37 cellular contexts compared by ENCODE assay signal in the genomic region with DNA sequence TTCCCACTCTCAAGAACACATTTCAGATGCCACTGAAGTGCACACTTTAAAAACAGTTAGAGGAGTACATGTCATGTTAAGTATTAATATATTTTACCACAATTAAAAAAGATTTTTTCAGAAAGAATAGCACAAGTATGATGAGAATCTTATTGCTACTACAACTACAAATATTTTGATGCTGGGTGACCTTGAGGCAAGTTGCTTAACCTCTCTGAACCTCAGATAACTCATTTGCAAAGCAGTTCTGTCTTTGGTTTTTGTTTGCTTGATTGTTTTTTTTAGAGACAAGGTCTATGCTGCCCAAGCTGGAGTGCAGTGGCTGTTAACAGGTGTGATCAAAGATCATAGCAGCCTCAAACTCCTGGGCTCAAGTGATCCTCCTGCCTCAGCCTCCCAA. TPM values are rescaled to one million over a fixed set of nuclear protein-coding genes. Genes with fewer than 3 reads are reported as not detected.
DNase-seq lines count a peak whose midpoint lies in the region; ATAC-seq, FAIRE-seq and TF ChIP-seq lines count a peak whose summit lies in the region.
"Had no signal": no experiment of that assay in that cellular context is flagged by ENCODE, and none has a peak within 500 bp of the region (broad histone marks: within the 10 kb centered on the region; RNA-seq: fewer than 3 reads in every experiment).

No MANE protein-coding gene starts in this region.

- no peak overlapping the region for H3K27ac Mint-ChIP-seq in endodermal cell
- H3K27ac Mint-ChIP-seq: B cell; CD14-positive monocyte; CD4-positive, alpha-beta T cell; CD4-positive, CD25-positive, alpha-beta regulatory T cell; CD8-positive, alpha-beta memory T cell; CD8-positive, alpha-beta T cell had no signal

- H3K36me3 Mint-ChIP-seq in endodermal cell (ENCODE audit: low read depth): no peaks in the 10 kb centered on the region
- H3K36me3 Mint-ChIP-seq: CD14-positive monocyte; CD4-positive, alpha-beta memory T cell; CD4-positive, CD25-positive, alpha-beta regulatory T cell; CD8-positive, alpha-beta T cell had no signal

- DNase-seq in right atrium auricular region (ENCODE audit: low spot score) (peak; percentile 21), left cardiac atrium (no peak), HepG2 (ENCODE audit: low spot score) (no peak), right lobe of liver (no peak), K562 (ENCODE audit: extremely low read depth in 1 of 4, low spot score in 3 of 4) (no peak), endodermal cell (no peak)
- DNase-seq in stimulated activated CD4-positive, alpha-beta T cell treated with anti-CD3 and anti-CD28 coated beads, Interleukin-12 subunit alpha, Interleukin-12 subunit beta, amount 100 ng/mL, for 4 hours: no peak
- DNase-seq: 8988T; ACHN; AML-193; BE2C; C1 segment of cervical spinal cord; Caco-2; Calu3; CD4-positive, alpha-beta memory T cell; CD4-positive, alpha-beta T cell; CD4-positive, CD25-positive, alpha-beta regulatory T cell; CD8-positive, alpha-beta memory T cell; CD8-positive, alpha-beta T cell; COR-L47; DMS 273 treated with DMSO at 0.1 percent for 48 hours; DMS153; DMS53; DMS79; DMS79 treated with DMSO at 0.1 percent for 48 hours; DND-41; EL had no signal

- CTCF ChIA-PET in HepG2 (lab: Yijun Ruan, JAX; ENCODE audit: low intra/inter-chr PET ratio, low total read pairs) (no interaction called here), HEK293 (lab: Yijun Ruan, JAX) (interaction anchor here (0.8 kb wide), 1 partner anchor 939 kb away, joined by 4 read pairs; no protein-coding TSS in a partner anchor), K562 (lab: Yijun Ruan, JAX; ENCODE audit: low intra/inter-chr PET ratio) (no interaction called here)

- no peaks in the 10 kb centered on the region for H3K9me3 ChIP-seq in right atrium auricular region
- H3K9me3 ChIP-seq in HepG2 (ENCODE audit: low read length): no peaks in the 10 kb centered on the region
- no peaks in the 10 kb centered on the region for H3K9me3 ChIP-seq in right lobe of liver
- no peaks in the 10 kb centered on the region for H3K9me3 ChIP-seq in HEK293 (ENCODE audit: control insufficient read depth, insufficient read depth, low read depth, low read length)
- H3K9me3 ChIP-seq in K562 (replicated peaks; ENCODE audit: control insufficient read depth, insufficient read depth, low read depth, low read length): no peaks in the 10 kb centered on the region
- no peaks in the 10 kb centered on the region for H3K9me3 ChIP-seq in endodermal cell (ENCODE audit: control insufficient read depth, low read length)
- H3K9me3 ChIP-seq: A549; BE2C; BLaER1; BLaER1 treated with 17β-estradiol and CSF1 and Interleukin-3, amounts not matched to agents 10 nM and 100 nM; Caco-2 had no signal

- H3K4me3 Mint-ChIP-seq in endodermal cell: no peak overlapping the region
- H3K4me3 Mint-ChIP-seq: B cell; CD14-positive monocyte; CD4-positive, alpha-beta memory T cell; CD4-positive, alpha-beta T cell; CD4-positive, CD25-positive, alpha-beta regulatory T cell; CD8-positive, alpha-beta memory T cell; CD8-positive, alpha-beta T cell had no signal

- peaks cover 25% of the 10 kb centered on the region for H3K27me3 Mint-ChIP-seq in endodermal cell (ENCODE audit: insufficient read depth)
- H3K27me3 Mint-ChIP-seq: B cell had no signal

- H3K4me3 ChIP-seq in right atrium auricular region (no peak overlapping the region), HepG2 (replicated peaks in 1 of 3; ENCODE audit: insufficient read depth in 1 of 3, low read depth in 2 of 3, low read length in 3 of 3) (no peak overlapping the region), right lobe of liver (no peak overlapping the region), HEK293 (ENCODE audit: low read depth, low read length) (no peak overlapping the region), K562 (no peak overlapping the region), endodermal cell (ENCODE audit: low read length) (no peak overlapping the region)
- H3K4me3 ChIP-seq: A549; BLaER1; BLaER1 treated with 17β-estradiol and CSF1 and Interleukin-3, amounts not matched to agents 10 nM and 100 nM had no signal

- H3K9ac ChIP-seq in HepG2 (ENCODE audit: insufficient read depth, low read depth, low read length) (no peak overlapping the region), K562 (ENCODE audit: insufficient read depth in 1 of 2, low read depth in 2 of 2, low read length in 2 of 2) (no peak overlapping the region), endodermal cell (ENCODE audit: extremely low read depth, low read length, poor library complexity, severe bottlenecking) (no peak overlapping the region)
- H3K9ac ChIP-seq: BLaER1; BLaER1 treated with 17β-estradiol and CSF1 and Interleukin-3, amounts not matched to agents 10 nM and 100 nM had no signal

- TF ChIP-seq RAD21 in HepG2 (CRISPR knock-in tag; IDR thresholded peaks at IDR 0.05) (no peak), K562 (CRISPR knock-in tag; conservative IDR thresholded peaks at IDR 0.05 in 1 of 2, IDR thresholded peaks at IDR 0.05 in 1 of 2) (no peak)

- TF ChIP-seq EP300 in HepG2 (IDR thresholded peaks at IDR 0.05; ENCODE audit: low read depth in 2 of 2, low read length in 2 of 2) (no peak), HepG2 (CRISPR knock-in tag; IDR thresholded peaks at IDR 0.05; ENCODE audit: borderline replicate concordance) (no peak), K562 (IDR thresholded peaks at IDR 0.05; ENCODE audit: low read length) (no peak)

- POLR2A ChIA-PET in HepG2 (lab: Yijun Ruan, JAX): no interaction called here
- POLR2A ChIA-PET in HEK293 (lab: Yijun Ruan, JAX): no interaction called here
- POLR2A ChIA-PET in K562 (lab: Yijun Ruan, JAX): no interaction called here

- no peak for FAIRE-seq in HepG2 (lab: Jason Lieb, UNC)
- FAIRE-seq in K562 (lab: Jason Lieb, UNC): no peak
- FAIRE-seq: A204.1, A549, D721Med had no signal

- ATAC-seq in left cardiac atrium (no peak), HepG2 (no peak), right lobe of liver (no peak), K562 (no peak)
- ATAC-seq: A549; CD8-positive, alpha-beta T cell had no signal

- H3K27me3 ChIP-seq in right atrium auricular region (no peaks in the 10 kb centered on the region), HepG2 (ENCODE audit: control insufficient read depth in 1 of 2, insufficient read depth in 2 of 2, low read length in 2 of 2) (0 out of 5 replicates have a peak, but pooled peaks cover 0 to 8% of the 10 kb centered on the region in 2 experiments), right lobe of liver (no peaks in the 10 kb centered on the region), K562 (ENCODE audit: control insufficient read depth in 2 of 2, insufficient read depth in 2 of 2, low read length in 2 of 2) (peaks cover 7 to 14% of the 10 kb centered on the region in 2 experiments), endodermal cell (ENCODE audit: control insufficient read depth, insufficient read depth, low read length, poor library complexity, severe bottlenecking) (peaks cover 24% of the 10 kb centered on the region)
- H3K27me3 ChIP-seq: BE2C; BLaER1; BLaER1 treated with 17β-estradiol and CSF1 and Interleukin-3, amounts not matched to agents 10 nM and 100 nM had no signal

- H3K27ac ChIP-seq in right atrium auricular region (no peak overlapping the region), HepG2 (ENCODE audit: extremely low read length, insufficient read depth, low read length) (no peak overlapping the region), right lobe of liver (no peak overlapping the region), HEK293 (ENCODE audit: extremely low read depth, low read depth, low read length) (no peak overlapping the region), K562 (ENCODE audit: extremely low read depth, low read depth, low read length) (no peak overlapping the region), endodermal cell (ENCODE audit: low read depth, low read length) (no peak overlapping the region)
- H3K27ac ChIP-seq: 22Rv1; A549; BLaER1; BLaER1 treated with 17β-estradiol and CSF1 and Interleukin-3, amounts not matched to agents 10 nM and 100 nM; C4-2B had no signal

- H4K20me1 ChIP-seq in HepG2 (ENCODE audit: insufficient read depth, low read length) (no peaks in the 10 kb centered on the region), K562 (replicated peaks; ENCODE audit: control insufficient read depth, insufficient read depth, low read length) (no peaks in the 10 kb centered on the region)
- H4K20me1 ChIP-seq: BLaER1; BLaER1 treated with 17β-estradiol and CSF1 and Interleukin-3, amounts not matched to agents 10 nM and 100 nM had no signal

- no peaks in the 10 kb centered on the region for H3K4me1 Mint-ChIP-seq in endodermal cell
- H3K4me1 Mint-ChIP-seq: B cell, CD14-positive monocyte had no signal

- TF ChIP-seq POLR2A in HepG2 (IDR thresholded peaks at IDR 0.05; ENCODE audit: insufficient read depth in 1 of 2, low read depth in 2 of 2, low read length in 2 of 2): no peak
- no peak for TF ChIP-seq POLR2A in right lobe of liver (IDR thresholded peaks at IDR 0.05)
- no peak for TF ChIP-seq POLR2A in K562 (conservative IDR thresholded peaks at IDR 0.05)

- no peaks in the 10 kb centered on the region for H3K9me3 Mint-ChIP-seq in endodermal cell
- H3K9me3 Mint-ChIP-seq: CD14-positive monocyte; CD4-positive, alpha-beta T cell; CD8-positive, alpha-beta memory T cell; CD8-positive, alpha-beta T cell had no signal

- H3K79me2 ChIP-seq in HepG2 (ENCODE audit: insufficient read depth, low read length): no peaks in the 10 kb centered on the region
- no peaks in the 10 kb centered on the region for H3K79me2 ChIP-seq in K562 (ENCODE audit: control insufficient read depth, insufficient read depth, low read length)

- intact Hi-C loops in left cardiac atrium (cut with DNase I): no loop called here
- intact Hi-C loops in HepG2 (cut with micrococcal nuclease; ENCODE audit: unreplicated experiment): no loop called here
- intact Hi-C loops in right lobe of liver (cut with DNase I): no loop called here
- intact Hi-C loops in K562 (cut with micrococcal nuclease): no loop called here

- TF ChIP-seq CTCF in right atrium auricular region (IDR thresholded peaks at IDR 0.05) (no peak), HepG2 (CRISPR knock-in tag; IDR thresholded peaks at IDR 0.05) (no peak), right lobe of liver (IDR thresholded peaks at IDR 0.05) (no peak), HEK293 (tag by site-specific recombination; IDR thresholded peaks at IDR 0.05) (no peak), K562 (IDR thresholded peaks at IDR 0.05 in 2 of 3, conservative IDR thresholded peaks at IDR 0.05 in 1 of 3; ENCODE audit: insufficient read depth in 2 of 3, low read depth in 1 of 3, low read length in 3 of 3) (no peak), endodermal cell (conservative IDR thresholded peaks at IDR 0.05) (no peak)

- in situ Hi-C loops in HepG2 (cut with HindIII; ENCODE audit: extremely low pct_ligation_motif_present, low pct_unique_long_range_greater_than_20kb): no loop called here
- in situ Hi-C loops in K562 (cut with MboI): no loop called here

- H3K9me1 ChIP-seq in K562 (ENCODE audit: control insufficient read depth, insufficient read depth, low read length): no peaks in the 10 kb centered on the region

- H3K4me1 ChIP-seq in right atrium auricular region (no peaks in the 10 kb centered on the region), HepG2 (ENCODE audit: insufficient read depth, low read length) (no peaks in the 10 kb centered on the region), right lobe of liver (no peaks in the 10 kb centered on the region), HEK293 (ENCODE audit: control insufficient read depth, insufficient read depth, low read length) (no peaks in the 10 kb centered on the region), K562 (replicated peaks in 1 of 2; ENCODE audit: control insufficient read depth in 2 of 2, insufficient read depth in 2 of 2, low read length in 2 of 2) (no peaks in the 10 kb centered on the region), endodermal cell (ENCODE audit: control insufficient read depth, insufficient read depth, low read length) (no peaks in the 10 kb centered on the region)
- H3K4me1 ChIP-seq: A549; BE2C; BLaER1; BLaER1 treated with 17β-estradiol and CSF1 and Interleukin-3, amounts not matched to agents 10 nM and 100 nM; Caco-2 had no signal

- H3K36me3 ChIP-seq in right atrium auricular region (no peaks in the 10 kb centered on the region), HepG2 (replicated peaks in 1 of 2; ENCODE audit: control insufficient read depth in 1 of 2, insufficient read depth in 2 of 2, low read length in 2 of 2) (no peaks in the 10 kb centered on the region), right lobe of liver (no peaks in the 10 kb centered on the region), HEK293 (ENCODE audit: control insufficient read depth in 2 of 2, insufficient read depth in 1 of 2, low read length in 2 of 2) (no peaks in the 10 kb centered on the region), K562 (ENCODE audit: control insufficient read depth, insufficient read depth, low read length) (no peaks in the 10 kb centered on the region), endodermal cell (ENCODE audit: control insufficient read depth, insufficient read depth, low read length) (no peaks in the 10 kb centered on the region)
- H3K36me3 ChIP-seq: BE2C; BLaER1; BLaER1 treated with 17β-estradiol and CSF1 and Interleukin-3, amounts not matched to agents 10 nM and 100 nM had no signal

- no TSS peak for BruUV-seq in HepG2 (replicated peaks; lab: Mats Ljungman, UMichigan)
- BruUV-seq in K562 (replicated peaks; lab: Mats Ljungman, UMichigan): no TSS peak

- H3K4me2 ChIP-seq in HepG2 (ENCODE audit: low read depth, low read length) (no peak overlapping the region), K562 (ENCODE audit: insufficient read depth, low read length) (no peak overlapping the region)
- H3K4me2 ChIP-seq: A549; BLaER1; BLaER1 treated with 17β-estradiol and CSF1 and Interleukin-3, amounts not matched to agents 10 nM and 100 nM had no signal

- H2AFZ ChIP-seq in HepG2 (ENCODE audit: low read length): no peak overlapping the region
- H2AFZ ChIP-seq in K562 (ENCODE audit: low read depth, low read length): no peak overlapping the region

RNA-seq across cellular contexts. Expression of a gene that starts 13.7 kb away (rescaled TPM):
- total RNA-seq in right atrium auricular region (10 to 100 TPM in 1 of 2 donors, 1 to 10 TPM in 1; 8.2 to 13.9 TPM), left cardiac atrium (10 to 100 TPM; 19.3 to 28.1 TPM), HepG2 (2016; rRNA removed; fragmentation: Illumina TruSeq; extraction: Trizol) (not detected in 2 replicates), right lobe of liver (under 1 TPM; 0.06 to 0.51 (median 0.26) TPM), K562 (2014; rRNA removed) (0.16 and 0.36 TPM in 2 replicates), K562 (2014; rRNA removed; fragmentation: Illumina TruSeq; extraction: Trizol) (not detected in 2 replicates), K562 (2015; rRNA removed; fragmentation: Illumina TruSeq; extraction: Trizol) (not detected in 2 replicates), K562 (2021) (0.07 and 0.24 TPM in 2 replicates), endodermal cell (under 1 TPM in 1 of 2 donors, not detected in 1; 0.24 TPM)
- total RNA-seq in HepG2 (2016; cell fraction: cytosol; rRNA removed; fragmentation: Illumina TruSeq; extraction: Trizol; ENCODE audit: low read depth): not detected in 2 replicates
- not detected in 2 replicates for total RNA-seq in HepG2 (2016; cell fraction: insoluble cytoplasmic fraction; rRNA removed; fragmentation: Illumina TruSeq; extraction: Trizol)
- total RNA-seq in HepG2 (2016; cell fraction: membrane; rRNA removed; fragmentation: Illumina TruSeq; extraction: Trizol): not detected in 2 replicates
- not detected in 2 replicates for total RNA-seq in HepG2 (2016; cell fraction: nucleus; rRNA removed; fragmentation: Illumina TruSeq; extraction: Trizol)
- polyA plus RNA-seq in HepG2 (2011; rRNA removed) (not detected in 2 replicates), K562 (2011; rRNA removed) (0.07 TPM in 1 of 2 replicates, not detected in the other), K562 (2014; fragmentation: Illumina TruSeq; extraction: Trizol) (0.12 TPM in 1 of 2 replicates, not detected in the other), K562 (2014; fragmentation: Nextera tagmentation; extraction: Ambion mirVana) (under 1 TPM in 1 of 2 experiments, not detected in 1; 0.13 TPM), K562 (2014; rRNA removed) (0.42 TPM in 1 of 2 replicates, not detected in the other)
- polyA plus RNA-seq in HepG2 (2011; cell fraction: cytosol; rRNA removed): not detected in 2 replicates
- not detected in 2 replicates for polyA plus RNA-seq in HepG2 (2011; cell fraction: nucleus; rRNA removed)
- polyA plus RNA-seq in HepG2 (2012): not detected in 2 replicates
- polyA plus RNA-seq in HepG2 (2016; cell fraction: cytosol; fragmentation: Illumina TruSeq; extraction: Trizol; ENCODE audit: low read depth): not detected in 2 replicates
- polyA plus RNA-seq in HepG2 (2016; cell fraction: insoluble cytoplasmic fraction; fragmentation: Illumina TruSeq; extraction: Trizol; ENCODE audit: low read depth): not detected in 2 replicates
- polyA plus RNA-seq in HepG2 (2016; cell fraction: membrane; fragmentation: Illumina TruSeq; extraction: Trizol; ENCODE audit: low read depth): not detected in 2 replicates
- not detected in 2 replicates for polyA plus RNA-seq in HepG2 (2016; cell fraction: nucleus; fragmentation: Illumina TruSeq; extraction: Trizol; ENCODE audit: insufficient read depth, low read depth)
- polyA minus RNA-seq in HepG2 (2011; rRNA and poly(A)+ RNA removed; ENCODE audit: low replicate concordance): 0.14 TPM in 1 of 2 replicates, not detected in the other
- polyA minus RNA-seq in HepG2 (2011; cell fraction: cytosol; rRNA and poly(A)+ RNA removed): not detected in 2 replicates
- not detected in 2 replicates for polyA minus RNA-seq in HepG2 (2011; cell fraction: nucleus; rRNA and poly(A)+ RNA removed)
- total RNA-seq in K562 (2011; cell fraction: chromatin; rRNA removed; ENCODE audit: low replicate concordance): 0.37 and 1.5 TPM in 2 replicates
- 0.17 and 0.26 TPM in 2 replicates for total RNA-seq in K562 (2011; cell fraction: nucleolus; rRNA removed)
- 0.38 and 0.44 TPM in 2 replicates for total RNA-seq in K562 (2011; cell fraction: nucleoplasm; rRNA removed)
- polyA plus RNA-seq in K562 (2011; cell fraction: cytosol; rRNA removed): not detected in 2 replicates
- polyA plus RNA-seq in K562 (2011; cell fraction: nucleus; rRNA removed): 0.23 TPM in 1 of 2 replicates, not detected in the other
- polyA plus RNA-seq in K562 (2012): 0.03 TPM in 2 replicates
- polyA minus RNA-seq in K562 (2011; rRNA and poly(A)+ RNA removed): not detected in 2 replicates
- not detected in 2 replicates for polyA minus RNA-seq in K562 (2011; cell fraction: cytosol; rRNA and poly(A)+ RNA removed)
- polyA minus RNA-seq in K562 (2011; cell fraction: nucleus; rRNA and poly(A)+ RNA removed): 0.27 and 1.2 TPM in 2 replicates
- polyA plus RNA-seq in endodermal cell (2013, experiment 1 of 2): 8.6 TPM
- 7.0 TPM for polyA plus RNA-seq in endodermal cell (2013, experiment 2 of 2)
- total RNA-seq: Caco-2, Calu3 had no signal
- polyA plus RNA-seq: CD14-positive monocyte; CD8-positive, alpha-beta memory T cell had no signal
